ENCODE assay signal across 29 cellular contexts in the genomic region with DNA sequence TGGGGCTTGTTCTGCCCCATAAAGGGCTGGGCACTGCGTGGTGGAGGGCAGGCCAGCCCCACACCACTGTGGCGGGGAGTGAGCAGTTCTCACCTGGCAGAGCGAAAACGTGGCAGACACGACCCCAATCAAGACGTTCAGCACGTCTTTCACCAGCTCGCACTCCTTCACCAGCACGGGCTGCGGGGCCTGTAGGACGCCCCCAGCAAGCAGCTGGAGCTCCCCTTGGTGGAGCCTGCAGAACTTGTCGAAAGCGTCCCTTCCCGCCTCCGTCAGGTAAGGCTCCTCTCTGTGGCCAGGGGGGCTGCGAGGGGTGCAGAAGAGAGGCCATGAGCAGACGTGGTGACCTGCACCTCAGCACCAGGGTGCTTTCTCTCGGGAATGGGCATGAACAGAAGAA.
"Had no signal": no experiment of that assay in that cellular context is flagged by ENCODE, and none has a peak within 500 bp of the region (broad histone marks: within the 10 kb centered on the region; RNA-seq: fewer than 3 reads in every experiment).

No MANE protein-coding gene starts in this region.

- DNase-seq: activated CD4-positive, alpha-beta memory T cell treated with anti-CD3 and anti-CD28 coated beads, Interleukin-2, amount 10 ng/mL, durations not matched to agents 7 days and 5 days; activated CD4-positive, alpha-beta T cell treated with anti-CD3 and anti-CD28 coated beads for 36 hours; activated CD4-positive, alpha-beta T cell treated with anti-CD3 and anti-CD28 coated beads, Interleukin-2, amount 10 ng/mL, durations not matched to agents 7 days and 5 days; activated CD4-positive, alpha-beta T cell treated with anti-CD3 and anti-CD28 coated beads, Interleukin-2, amount 50 U/mL, for 4 hours; activated CD4-positive, CD25-positive, alpha-beta regulatory T cell; activated CD4-positive, CD25-positive, alpha-beta regulatory T cell treated with anti-CD3 and anti-CD28 coated beads, Interleukin-2, amount 50 U/mL, for 72 hours; activated effector memory CD4-positive, alpha-beta T cell treated with anti-CD3 and anti-CD28 coated beads, Interleukin-2, amount 50 U/mL, for 16 hours; activated naive CD4-positive, alpha-beta T cell treated with anti-CD3 and anti-CD28 coated beads for 36 hours; activated naive CD8-positive, alpha-beta T cell treated with anti-CD3 and anti-CD28 coated beads for 36 hours; activated naive CD8-positive, alpha-beta T cell treated with anti-CD3 and anti-CD28 coated beads, Interleukin-2, amount 50 U/mL, for 24 hours; activated T-cell treated with anti-CD3 and anti-CD28 coated beads, Interleukin-2, amount 50 U/mL, for 1 hour; activated T-cell treated with anti-CD3 and anti-CD28 coated beads, Interleukin-2, amount 50 U/mL, for 48 hours; adrenal gland; amygdala; aorta; body of pancreas; caudate nucleus; cortex of kidney; dermis blood vessel endothelial cell; effector CD4-positive, alpha-beta T cell; effector memory CD8-positive, alpha-beta T cell; erythroblast; foreskin melanocyte; T-helper 2 cell had no signal

- H3K27me3 ChIP-seq: adrenal gland, body of pancreas, esophagus muscularis mucosa, gastroesophageal sphincter had no signal

- H3K4me3 Mint-ChIP-seq: activated CD4-positive, alpha-beta memory T cell treated with anti-CD3 and anti-CD28 coated beads, Interleukin-2, amount 10 ng/mL, durations not matched to agents 7 days and 5 days; activated CD4-positive, alpha-beta T cell treated with anti-CD3 and anti-CD28 coated beads for 36 hours; activated CD4-positive, alpha-beta T cell treated with anti-CD3 and anti-CD28 coated beads, Interleukin-2, amount 10 ng/mL, durations not matched to agents 7 days and 5 days; activated naive CD4-positive, alpha-beta T cell treated with anti-CD3 and anti-CD28 coated beads for 36 hours; activated naive CD4-positive, alpha-beta T cell treated with anti-CD3 and anti-CD28 coated beads, Interleukin-2, amount 50 U/mL, for 24 hours; activated naive CD8-positive, alpha-beta T cell treated with anti-CD3 and anti-CD28 coated beads for 36 hours; activated naive CD8-positive, alpha-beta T cell treated with anti-CD3 and anti-CD28 coated beads, Interleukin-2, amount 50 U/mL, for 24 hours; activated T-helper 1 cell treated with anti-CD3 and anti-CD28 coated beads, Interleukin-12 subunit alpha, Interleukin-12 subunit beta, Interleukin-2, Interleukin-4 antibody, amounts not matched to agents 30 ng/mL and 10 ng/mL and 1 ng/mL, durations not matched to agents 14 hours and 24 hours and 36 hours; effector memory CD8-positive, alpha-beta T cell had no signal

- ATAC-seq: activated CD4-positive, alpha-beta T cell treated with anti-CD3 and anti-CD28 coated beads for 36 hours; activated naive CD8-positive, alpha-beta T cell treated with anti-CD3 and anti-CD28 coated beads, Interleukin-2, amount 50 U/mL, for 24 hours; body of pancreas; effector memory CD8-positive, alpha-beta T cell; gastroesophageal sphincter had no signal

- H3K36me3 Mint-ChIP-seq: activated naive CD4-positive, alpha-beta T cell treated with anti-CD3 and anti-CD28 coated beads, Interleukin-2, amount 50 U/mL, for 24 hours had no signal

- H3K9me3 ChIP-seq: adrenal gland, body of pancreas, esophagus muscularis mucosa, gastroesophageal sphincter had no signal

- H3K4me3 ChIP-seq: adrenal gland, body of pancreas, esophagus muscularis mucosa, gastroesophageal sphincter had no signal

- H3K27ac Mint-ChIP-seq: activated CD4-positive, alpha-beta memory T cell treated with anti-CD3 and anti-CD28 coated beads, Interleukin-2, amount 10 ng/mL, durations not matched to agents 7 days and 5 days; activated CD4-positive, alpha-beta T cell treated with anti-CD3 and anti-CD28 coated beads for 36 hours; activated naive CD4-positive, alpha-beta T cell treated with anti-CD3 and anti-CD28 coated beads for 36 hours; activated naive CD4-positive, alpha-beta T cell treated with anti-CD3 and anti-CD28 coated beads, Interleukin-2, amount 50 U/mL, for 24 hours; activated naive CD8-positive, alpha-beta T cell treated with anti-CD3 and anti-CD28 coated beads for 36 hours; activated naive CD8-positive, alpha-beta T cell treated with anti-CD3 and anti-CD28 coated beads, Interleukin-2, amount 50 U/mL, for 24 hours; activated T-helper 1 cell treated with anti-CD3 and anti-CD28 coated beads, Interleukin-12 subunit alpha, Interleukin-12 subunit beta, Interleukin-2, Interleukin-4 antibody, amounts not matched to agents 30 ng/mL and 10 ng/mL and 1 ng/mL, durations not matched to agents 14 hours and 24 hours and 36 hours; activated T-helper 2 cell treated with anti-CD3 and anti-CD28 coated beads, Interferon-gamma antibody, Interleukin-2, Interleukin-4, amounts not matched to agents 10 μg/mL and 5 μg/mL and 100 μg/mL, durations not matched to agents 14 hours and 24 hours and 36 hours; effector memory CD8-positive, alpha-beta T cell had no signal

- H3K4me1 ChIP-seq: adrenal gland, body of pancreas, esophagus muscularis mucosa, gastroesophageal sphincter had no signal

- H3K9me3 Mint-ChIP-seq: activated CD4-positive, alpha-beta T cell treated with anti-CD3 and anti-CD28 coated beads, Interleukin-2, amount 10 ng/mL, durations not matched to agents 7 days and 5 days; activated naive CD4-positive, alpha-beta T cell treated with anti-CD3 and anti-CD28 coated beads for 36 hours; activated naive CD4-positive, alpha-beta T cell treated with anti-CD3 and anti-CD28 coated beads, Interleukin-2, amount 50 U/mL, for 24 hours; activated T-helper 2 cell treated with anti-CD3 and anti-CD28 coated beads, Interferon-gamma antibody, Interleukin-2, Interleukin-4, amounts not matched to agents 10 μg/mL and 5 μg/mL and 100 μg/mL, durations not matched to agents 14 hours and 24 hours and 36 hours; effector memory CD8-positive, alpha-beta T cell had no signal

- H3K27ac ChIP-seq: adrenal gland, body of pancreas, esophagus muscularis mucosa, gastroesophageal sphincter had no signal

- H3K27me3 Mint-ChIP-seq: activated CD4-positive, alpha-beta memory T cell treated with anti-CD3 and anti-CD28 coated beads, Interleukin-2, amount 10 ng/mL, durations not matched to agents 7 days and 5 days; activated CD4-positive, alpha-beta T cell treated with anti-CD3 and anti-CD28 coated beads for 36 hours; activated CD4-positive, alpha-beta T cell treated with anti-CD3 and anti-CD28 coated beads, Interleukin-2, amount 10 ng/mL, durations not matched to agents 7 days and 5 days; activated naive CD4-positive, alpha-beta T cell treated with anti-CD3 and anti-CD28 coated beads, Interleukin-2, amount 50 U/mL, for 24 hours; activated naive CD8-positive, alpha-beta T cell treated with anti-CD3 and anti-CD28 coated beads for 36 hours; activated naive CD8-positive, alpha-beta T cell treated with anti-CD3 and anti-CD28 coated beads, Interleukin-2, amount 50 U/mL, for 24 hours; effector memory CD8-positive, alpha-beta T cell had no signal
